ENCODE assay signal across 1 cellular context in the genomic region with DNA sequence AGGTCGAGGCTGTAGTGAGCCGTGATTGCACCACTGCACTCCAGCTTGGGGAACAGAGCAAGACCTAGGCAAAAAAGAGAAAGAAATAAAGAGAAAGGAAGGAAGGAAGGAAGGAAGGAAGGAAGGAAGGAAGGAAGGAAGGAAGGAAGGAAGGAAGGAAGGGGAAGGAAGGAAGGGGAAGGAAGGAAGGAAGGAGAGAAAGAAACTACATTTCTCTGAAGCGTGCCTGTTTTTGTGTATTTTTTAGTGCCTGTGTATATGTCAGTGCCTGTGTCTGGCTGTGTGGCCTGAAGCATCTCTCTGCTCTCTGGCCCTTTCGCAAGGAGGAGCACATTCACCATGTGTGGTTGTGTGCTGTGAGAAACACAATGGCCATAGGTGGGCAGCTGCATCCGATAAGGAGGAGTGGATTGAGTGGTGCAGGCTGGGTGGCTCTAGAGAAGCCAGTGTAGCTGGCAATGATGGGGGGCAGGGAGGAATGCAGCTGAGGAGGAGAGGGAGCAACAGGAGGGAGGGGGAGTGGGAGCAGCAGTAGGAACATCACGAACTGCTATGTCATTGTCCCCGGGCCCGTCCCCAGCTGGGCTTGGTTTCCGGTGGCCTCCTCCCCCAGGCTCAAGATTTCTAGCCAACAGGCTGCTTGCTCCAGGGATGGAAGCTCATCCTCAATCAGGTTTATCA.
TF ChIP-seq lines count a peak whose summit lies in the region.

No MANE protein-coding gene starts in this region.

TF ChIP-seq in HEK293, 187 proteins besides CTCF, POLR2A, EP300 and RAD21:
- TF ChIP-seq ZNF366 (tag by site-specific recombination; conservative IDR thresholded peaks at IDR 0.05) = peak; percentile 62; the same call in 1 of the 2 replicates
- TF ChIP-seq, protein P1, sequence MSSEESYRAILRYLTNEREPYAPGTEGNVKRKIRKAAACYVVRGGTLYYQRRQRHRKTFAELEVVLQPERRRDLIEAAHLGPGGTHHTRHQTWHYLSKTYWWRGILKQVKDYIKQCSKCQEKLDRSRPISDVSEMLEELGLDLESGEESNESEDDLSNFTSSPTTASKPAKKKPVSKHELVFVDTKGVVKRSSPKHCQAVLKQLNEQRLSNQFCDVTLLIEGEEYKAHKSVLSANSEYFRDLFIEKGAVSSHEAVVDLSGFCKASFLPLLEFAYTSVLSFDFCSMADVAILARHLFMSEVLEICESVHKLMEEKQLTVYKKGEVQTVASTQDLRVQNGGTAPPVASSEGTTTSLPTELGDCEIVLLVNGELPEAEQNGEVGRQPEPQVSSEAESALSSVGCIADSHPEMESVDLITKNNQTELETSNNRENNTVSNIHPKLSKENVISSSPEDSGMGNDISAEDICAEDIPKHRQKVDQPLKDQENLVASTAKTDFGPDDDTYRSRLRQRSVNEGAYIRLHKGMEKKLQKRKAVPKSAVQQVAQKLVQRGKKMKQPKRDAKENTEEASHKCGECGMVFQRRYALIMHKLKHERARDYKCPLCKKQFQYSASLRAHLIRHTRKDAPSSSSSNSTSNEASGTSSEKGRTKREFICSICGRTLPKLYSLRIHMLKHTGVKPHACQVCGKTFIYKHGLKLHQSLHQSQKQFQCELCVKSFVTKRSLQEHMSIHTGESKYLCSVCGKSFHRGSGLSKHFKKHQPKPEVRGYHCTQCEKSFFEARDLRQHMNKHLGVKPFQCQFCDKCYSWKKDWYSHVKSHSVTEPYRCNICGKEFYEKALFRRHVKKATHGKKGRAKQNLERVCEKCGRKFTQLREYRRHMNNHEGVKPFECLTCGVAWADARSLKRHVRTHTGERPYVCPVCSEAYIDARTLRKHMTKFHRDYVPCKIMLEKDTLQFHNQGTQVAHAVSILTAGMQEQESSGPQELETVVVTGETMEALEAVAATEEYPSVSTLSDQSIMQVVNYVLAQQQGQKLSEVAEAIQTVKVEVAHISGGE (tag by site-specific recombination; conservative IDR thresholded peaks at IDR 0.05; ENCODE audit: low read depth) = no peak
